In the genomic region with DNA sequence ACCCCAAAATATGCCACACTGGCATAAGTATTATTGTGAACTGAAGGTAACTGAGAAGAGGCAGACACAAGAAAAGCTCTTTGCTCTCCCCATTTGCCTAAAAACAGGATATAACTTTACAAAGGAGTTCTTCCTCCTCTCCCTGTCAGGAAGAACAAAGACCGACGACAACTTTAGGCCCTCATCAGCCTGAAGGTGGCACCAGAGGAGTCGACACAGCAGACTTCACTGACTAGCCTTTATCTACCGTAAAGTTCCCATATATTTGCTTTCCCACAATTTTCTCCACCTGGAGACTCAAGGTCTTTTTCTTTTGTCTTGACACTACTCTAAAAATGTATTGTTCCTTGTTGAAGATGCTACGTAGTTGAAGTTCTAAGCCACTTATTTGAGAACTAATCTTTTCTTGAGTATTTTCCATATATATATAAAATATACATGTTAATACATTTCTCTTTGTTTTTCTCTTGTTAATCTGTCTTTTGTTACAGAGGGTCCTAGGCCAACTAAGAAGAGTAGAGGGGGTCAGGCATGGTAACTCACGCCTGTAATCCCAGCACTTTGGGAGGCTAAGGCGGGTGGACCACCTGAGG, we compare ENCODE assay signal across 9 cellular contexts. TPM values are rescaled to one million over a fixed set of nuclear protein-coding genes. Genes with fewer than 3 reads are reported as not detected.
DNase-seq lines count a peak whose midpoint lies in the region; ATAC-seq and TF ChIP-seq lines count a peak whose summit lies in the region.
"Had no signal": no experiment of that assay in that cellular context is flagged by ENCODE, and none has a peak within 500 bp of the region (broad histone marks: within the 10 kb centered on the region; RNA-seq: fewer than 3 reads in every experiment).

No MANE protein-coding gene starts in this region.

- H3K27me3 ChIP-seq in AG04450 (ENCODE audit: control insufficient read depth, insufficient read depth, low read length): peaks cover 28% of the 10 kb centered on the region

- H3K27ac Mint-ChIP-seq in activated CD8-positive, alpha-beta T cell treated with anti-CD3 and anti-CD28 coated beads, Interleukin-2, amount 10 ng/mL, durations not matched to agents 7 days and 5 days: no peak overlapping the region
- H3K27ac Mint-ChIP-seq in activated T-helper 1 cell treated with anti-CD3 and anti-CD28 coated beads, Interleukin-12 subunit alpha, Interleukin-12 subunit beta, Interleukin-2, Interleukin-4 antibody, amounts not matched to agents 30 ng/mL and 10 ng/mL and 1 ng/mL, durations not matched to agents 14 hours and 24 hours and 36 hours: no peak overlapping the region

- peaks cover 12% of the 10 kb centered on the region for H3K4me1 Mint-ChIP-seq in activated CD8-positive, alpha-beta T cell treated with anti-CD3 and anti-CD28 coated beads, Interleukin-2, amount 10 ng/mL, durations not matched to agents 7 days and 5 days (ENCODE audit: low read depth)
- peaks cover 14% of the 10 kb centered on the region for H3K4me1 Mint-ChIP-seq in activated T-helper 1 cell treated with anti-CD3 and anti-CD28 coated beads, Interleukin-12 subunit alpha, Interleukin-12 subunit beta, Interleukin-2, Interleukin-4 antibody, amounts not matched to agents 30 ng/mL and 10 ng/mL and 1 ng/mL, durations not matched to agents 14 hours and 24 hours and 36 hours (ENCODE audit: low read depth)

- POLR2A ChIA-PET in AG04450 (lab: Yijun Ruan, JAX): no interaction called here
- POLR2A ChIA-PET in activated CD8-positive, alpha-beta T cell treated with anti-CD3 and anti-CD28 coated beads, Interleukin-2, amount 10 ng/mL, durations not matched to agents 7 days and 5 days (lab: Charles Lee): interaction anchor here (1.5 kb wide), 1 partner anchor 80 kb away, joined by 5 read pairs; no protein-coding TSS in a partner anchor

- intact Hi-C loops in left cardiac atrium (cut with DNase I): loop anchor here (5.0 kb wide), 1 partner anchor 79 kb away; no protein-coding TSS in a partner anchor
- intact Hi-C loops in activated T-helper 1 cell treated with anti-CD3 and anti-CD28 coated beads, Interleukin-12 subunit alpha, Interleukin-12 subunit beta, Interleukin-2, Interleukin-4 antibody, amounts not matched to agents 30 ng/mL and 10 ng/mL and 1 ng/mL, durations not matched to agents 14 hours and 24 hours and 36 hours (cut with micrococcal nuclease): loop anchor here (1.0 kb wide), 4 partner anchors 19 to 170 kb away; no protein-coding TSS in a partner anchor

- CTCF ChIA-PET in AG04450 (lab: Charles Lee): interaction anchor here (0.7 to 2.5 kb wide), 7 partner anchors 10 to 84 kb away, joined by 3 to 17 read pairs (median 4); no protein-coding TSS in a partner anchor
- CTCF ChIA-PET in activated CD8-positive, alpha-beta T cell treated with anti-CD3 and anti-CD28 coated beads, Interleukin-2, amount 10 ng/mL, durations not matched to agents 7 days and 5 days (lab: Charles Lee): interaction anchor here (1.3 to 2.0 kb wide), 5 partner anchors 13 to 82 kb away, joined by 4 to 23 read pairs (median 6); no protein-coding TSS in a partner anchor

- H3K4me3 ChIP-seq in AG04450 (ENCODE audit: low read depth, low read length): no peak overlapping the region
- H3K4me3 ChIP-seq: skin epidermis had no signal

- ATAC-seq in activated CD8-positive, alpha-beta T cell treated with anti-CD3 and anti-CD28 coated beads, Interleukin-2, amount 10 ng/mL, durations not matched to agents 7 days and 5 days: peak; percentile 69
- ATAC-seq in left cardiac atrium (peak; percentile 77 to 81), GM18909 (IDR thresholded peaks at IDR 0.05; ENCODE audit: poor library complexity, unreplicated experiment) (no peak)

- no peak overlapping the region for H3K4me3 Mint-ChIP-seq in activated CD8-positive, alpha-beta T cell treated with anti-CD3 and anti-CD28 coated beads, Interleukin-2, amount 10 ng/mL, durations not matched to agents 7 days and 5 days
- no peak overlapping the region for H3K4me3 Mint-ChIP-seq in activated T-helper 1 cell treated with anti-CD3 and anti-CD28 coated beads, Interleukin-12 subunit alpha, Interleukin-12 subunit beta, Interleukin-2, Interleukin-4 antibody, amounts not matched to agents 30 ng/mL and 10 ng/mL and 1 ng/mL, durations not matched to agents 14 hours and 24 hours and 36 hours

- TF ChIP-seq CTCF in AG04450 (IDR thresholded peaks at IDR 0.05; ENCODE audit: low read depth, low read length): peak; percentile 66
- peak; percentile 75 for TF ChIP-seq CTCF in GM10266 (IDR thresholded peaks at IDR 0.05; ENCODE audit: control insufficient read depth, insufficient read depth, low read depth, missing control alignments)

- H3K9me3 Mint-ChIP-seq in activated CD8-positive, alpha-beta T cell treated with anti-CD3 and anti-CD28 coated beads, Interleukin-2, amount 10 ng/mL, durations not matched to agents 7 days and 5 days (ENCODE audit: insufficient read depth): no peaks in the 10 kb centered on the region
- no peaks in the 10 kb centered on the region for H3K9me3 Mint-ChIP-seq in activated T-helper 1 cell treated with anti-CD3 and anti-CD28 coated beads, Interleukin-12 subunit alpha, Interleukin-12 subunit beta, Interleukin-2, Interleukin-4 antibody, amounts not matched to agents 30 ng/mL and 10 ng/mL and 1 ng/mL, durations not matched to agents 14 hours and 24 hours and 36 hours

- no peaks in the 10 kb centered on the region for H3K9me3 ChIP-seq in AG04450 (ENCODE audit: control insufficient read depth, insufficient read depth, low read length)

- DNase-seq in AG04450 (ENCODE audit: low read depth, low spot score) (peak; percentile 15), GM10266 (ENCODE audit: extremely low spot score) (peak; percentile 56), NAMALWA (ENCODE audit: low spot score) (peak; percentile 72), left cardiac atrium (no peak), pulmonary artery endothelial cell (ENCODE audit: low read depth, low spot score) (peak; percentile 10)
- peak; percentile 55 for DNase-seq in activated CD8-positive, alpha-beta T cell treated with anti-CD3 and anti-CD28 coated beads, Interleukin-2, amount 10 ng/mL, durations not matched to agents 7 days and 5 days
- DNase-seq in activated T-helper 1 cell treated with anti-CD3 and anti-CD28 coated beads, Interleukin-12 subunit alpha, Interleukin-12 subunit beta, Interleukin-2, Interleukin-4 antibody, amounts not matched to agents 30 ng/mL and 10 ng/mL and 1 ng/mL, durations not matched to agents 14 hours and 24 hours and 36 hours (ENCODE audit: low spot score): no peak

- no peak overlapping the region for H3K27ac ChIP-seq in AG04450 (ENCODE audit: low read depth, low read length)
- H3K27ac ChIP-seq: skin epidermis had no signal

- H3K27me3 Mint-ChIP-seq in activated CD8-positive, alpha-beta T cell treated with anti-CD3 and anti-CD28 coated beads, Interleukin-2, amount 10 ng/mL, durations not matched to agents 7 days and 5 days (ENCODE audit: low read depth): peaks cover 23% of the 10 kb centered on the region
- H3K27me3 Mint-ChIP-seq in activated T-helper 1 cell treated with anti-CD3 and anti-CD28 coated beads, Interleukin-12 subunit alpha, Interleukin-12 subunit beta, Interleukin-2, Interleukin-4 antibody, amounts not matched to agents 30 ng/mL and 10 ng/mL and 1 ng/mL, durations not matched to agents 14 hours and 24 hours and 36 hours (ENCODE audit: insufficient read depth): peaks cover 26% of the 10 kb centered on the region

- H3K36me3 Mint-ChIP-seq in activated CD8-positive, alpha-beta T cell treated with anti-CD3 and anti-CD28 coated beads, Interleukin-2, amount 10 ng/mL, durations not matched to agents 7 days and 5 days (ENCODE audit: low read depth): no peaks in the 10 kb centered on the region
- no peaks in the 10 kb centered on the region for H3K36me3 Mint-ChIP-seq in activated T-helper 1 cell treated with anti-CD3 and anti-CD28 coated beads, Interleukin-12 subunit alpha, Interleukin-12 subunit beta, Interleukin-2, Interleukin-4 antibody, amounts not matched to agents 30 ng/mL and 10 ng/mL and 1 ng/mL, durations not matched to agents 14 hours and 24 hours and 36 hours (ENCODE audit: low read depth)

RNA-seq across cellular contexts. Expression of a gene that starts 16.2 kb away (rescaled TPM):
- polyA plus RNA-seq in AG04450 (2011; rRNA removed): 0.02 TPM in 1 of 2 replicates, not detected in the other
- 0.05 TPM in 1 of 2 replicates, not detected in the other for polyA minus RNA-seq in AG04450 (2011; rRNA and poly(A)+ RNA removed)
- total RNA-seq in activated CD8-positive, alpha-beta T cell treated with anti-CD3 and anti-CD28 coated beads, Interleukin-2, amount 10 ng/mL, durations not matched to agents 7 days and 5 days: not detected
- total RNA-seq in left cardiac atrium (100 to 1,000 TPM; 160 to 242 TPM), pulmonary artery endothelial cell (not detected in 2 replicates)
- 2.4 and 3.0 TPM in 2 replicates for total RNA-seq in activated T-helper 1 cell treated with anti-CD3 and anti-CD28 coated beads, Interleukin-12 subunit alpha, Interleukin-12 subunit beta, Interleukin-2, Interleukin-4 antibody, amounts not matched to agents 30 ng/mL and 10 ng/mL and 1 ng/mL, durations not matched to agents 14 hours and 24 hours and 36 hours

RNA-seq across cellular contexts. Expression of a gene that starts 55.2 kb away (rescaled TPM):
- 5.9 and 6.8 TPM in 2 replicates for polyA plus RNA-seq in AG04450 (2011; rRNA removed)
- 12.4 and 17.8 TPM in 2 replicates for polyA minus RNA-seq in AG04450 (2011; rRNA and poly(A)+ RNA removed)
- total RNA-seq in activated CD8-positive, alpha-beta T cell treated with anti-CD3 and anti-CD28 coated beads, Interleukin-2, amount 10 ng/mL, durations not matched to agents 7 days and 5 days: 10 to 100 TPM; 15.6 to 16.0 TPM
- 10 to 100 TPM; 20.5 to 41.6 TPM for total RNA-seq in left cardiac atrium
- total RNA-seq in pulmonary artery endothelial cell: 18.7 and 22.2 TPM in 2 replicates
- 33.4 and 34.3 TPM in 2 replicates for total RNA-seq in activated T-helper 1 cell treated with anti-CD3 and anti-CD28 coated beads, Interleukin-12 subunit alpha, Interleukin-12 subunit beta, Interleukin-2, Interleukin-4 antibody, amounts not matched to agents 30 ng/mL and 10 ng/mL and 1 ng/mL, durations not matched to agents 14 hours and 24 hours and 36 hours

Comparison
In these comparisons a context has a peak if more than half of its experiments do, and no peak if none do; other contexts are left out.
1. DNase-seq: peak in AG04450 (single experiment), GM10266 (single experiment), NAMALWA (single experiment), activated CD8-positive, alpha-beta T cell treated with anti-CD3 and anti-CD28 coated beads, Interleukin-2, amount 10 ng/mL, durations not matched to agents 7 days and 5 days (single experiment) and pulmonary artery endothelial cell (single experiment); none in left cardiac atrium (single experiment) and activated T-helper 1 cell treated with anti-CD3 and anti-CD28 coated beads, Interleukin-12 subunit alpha, Interleukin-12 subunit beta, Interleukin-2, Interleukin-4 antibody, amounts not matched to agents 30 ng/mL and 10 ng/mL and 1 ng/mL, durations not matched to agents 14 hours and 24 hours and 36 hours (single experiment).
2. RNA of a gene that starts 16.2 kb away (total RNA-seq): 160 to 242 TPM in left cardiac atrium; 2.4 to 3.0 TPM in activated T-helper 1 cell treated with anti-CD3 and anti-CD28 coated beads, Interleukin-12 subunit alpha, Interleukin-12 subunit beta, Interleukin-2, Interleukin-4 antibody, amounts not matched to agents 30 ng/mL and 10 ng/mL and 1 ng/mL, durations not matched to agents 14 hours and 24 hours and 36 hours, not detected in activated CD8-positive, alpha-beta T cell treated with anti-CD3 and anti-CD28 coated beads, Interleukin-2, amount 10 ng/mL, durations not matched to agents 7 days and 5 days and not detected in pulmonary artery endothelial cell; every median in the first group is over 10 times any median in the second.